ENCODE assay signal across 8 cellular contexts in the genomic region with DNA sequence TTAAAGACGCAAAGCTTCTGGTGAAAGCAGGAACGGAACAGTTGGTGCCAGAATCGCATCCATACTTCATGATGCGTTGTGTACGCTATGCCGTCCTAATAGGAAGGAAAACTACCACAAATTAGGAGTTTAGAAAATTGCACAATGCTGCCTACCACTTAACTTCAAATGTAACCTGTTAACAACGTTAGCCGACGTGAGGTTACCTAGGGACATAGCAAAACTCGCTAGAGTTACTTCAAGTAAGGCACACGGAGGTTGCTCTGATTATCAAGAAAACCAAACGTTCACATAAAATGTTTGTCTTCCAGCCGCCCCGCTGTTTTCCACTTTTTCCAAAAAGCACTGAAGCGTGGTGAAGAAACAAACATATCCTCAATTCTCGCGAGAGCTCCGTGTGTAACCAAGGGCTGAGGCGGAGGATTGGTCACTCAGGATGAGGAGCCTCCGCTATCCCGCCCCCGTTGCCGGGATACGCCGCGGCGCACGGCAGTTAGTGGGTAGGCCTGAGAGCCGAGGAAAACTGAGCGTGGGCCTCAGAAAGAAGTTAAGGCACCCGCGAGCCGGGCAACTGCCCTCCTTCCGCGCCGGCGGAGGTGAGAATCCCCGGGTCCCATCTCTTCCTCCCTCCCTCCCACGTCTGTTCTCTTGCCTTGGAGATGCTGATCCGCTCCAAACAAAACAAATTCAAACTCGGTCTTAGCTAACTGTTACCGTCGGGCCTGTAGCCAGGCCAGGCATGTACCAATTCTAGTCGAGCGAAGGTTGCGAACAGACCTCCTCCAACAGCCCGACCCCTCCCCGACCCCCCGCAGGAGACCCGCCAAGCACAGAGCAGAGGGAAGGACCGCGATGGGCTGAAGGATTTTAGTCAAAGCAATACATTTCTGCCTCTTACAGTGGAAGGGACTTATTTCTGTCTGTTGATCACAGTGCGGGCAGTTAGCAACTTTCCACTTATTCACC. TPM values are rescaled to one million over a fixed set of nuclear protein-coding genes. Genes with fewer than 3 reads are reported as not detected.
DNase-seq lines count a peak whose midpoint lies in the region; ATAC-seq, FAIRE-seq and TF ChIP-seq lines count a peak whose summit lies in the region.

Gene IFT74 (plus strand): TSS at position 492 of the 966 bp plus-strand sequence. CDS start 5,556 bp downstream, outside the sequence.

- H3K4me3 Mint-ChIP-seq in activated CD4-positive, alpha-beta T cell treated with anti-CD3 and anti-CD28 coated beads for 36 hours: peak within 1 kb of the TSS; percentile 88

- H3K4me1 ChIP-seq in kidney (ENCODE audit: control insufficient read depth in 1 of 2, insufficient read depth in 1 of 2, low read depth in 1 of 2, low read length in 2 of 2): peaks cover 0 to 9% of the 10 kb centered on the region in 2 donors

- intact Hi-C loops in activated CD4-positive, alpha-beta T cell treated with anti-CD3 and anti-CD28 coated beads for 36 hours (cut with DNase I, micrococcal nuclease): loop anchor here (1.0 to 5.0 kb wide), 5 partner anchors 9 to 617 kb away; partner anchors contain the start of genes C9orf72 (in 2 of the 2), CAAP1 (in 2 of the 2) and PLAA (in 1 of the 2)
- intact Hi-C loops in kidney (cut with DNase I): no loop called here

- CTCF ChIA-PET in activated CD4-positive, alpha-beta T cell treated with anti-CD3 and anti-CD28 coated beads for 36 hours (lab: Charles Lee): interaction anchor here (0.7 to 1.2 kb wide), 3 partner anchors 20 to 116 kb away, joined by 3 to 4 read pairs (median 3); no protein-coding TSS in a partner anchor

- H3K36me3 ChIP-seq in kidney (ENCODE audit: control insufficient read depth in 1 of 2, insufficient read depth in 2 of 2, low read length in 2 of 2): no peaks in the 10 kb centered on the region

- H3K4me1 Mint-ChIP-seq in activated CD4-positive, alpha-beta T cell treated with anti-CD3 and anti-CD28 coated beads for 36 hours: peaks cover 32% of the 10 kb centered on the region

- FAIRE-seq in kidney (lab: Jason Lieb, UNC): peak; percentile 97

- peak within 1 kb of the TSS; percentile 85 for H3K27ac Mint-ChIP-seq in activated CD4-positive, alpha-beta T cell treated with anti-CD3 and anti-CD28 coated beads for 36 hours

- POLR2A ChIA-PET in activated CD4-positive, alpha-beta T cell treated with anti-CD3 and anti-CD28 coated beads for 36 hours (lab: Charles Lee): interaction anchor here (0.5 to 1.9 kb wide), 4 partner anchors 8 to 411 kb away, joined by 3 to 13 read pairs (median 8); partner anchors contain the start of genes CAAP1 and PLAA

- H3K9ac ChIP-seq in kidney (ENCODE audit: low read length in 2 of 2): peak within 1 kb of the TSS; percentile 85 to 98

- peak within 1 kb of the TSS; percentile 63 to 88 for H3K27ac ChIP-seq in kidney (ENCODE audit: low read depth in 2 of 2, low read length in 2 of 2)

- TF ChIP-seq CTCF in choroid plexus epithelial cell (conservative IDR thresholded peaks at IDR 0.05; ENCODE audit: low read depth, low read length): no peak
- no peak for TF ChIP-seq CTCF in kidney (IDR thresholded peaks at IDR 0.05; ENCODE audit: borderline replicate concordance, extremely low read depth, insufficient read depth)

- no peaks in the 10 kb centered on the region for H3K9me3 Mint-ChIP-seq in activated CD4-positive, alpha-beta T cell treated with anti-CD3 and anti-CD28 coated beads for 36 hours (ENCODE audit: low read depth)

- DNase-seq in AG08396 (ENCODE audit: low spot score) (peak; percentile 98), NCI-H446 (lab: John Stamatoyannopoulos, UW) (peak; percentile 98 to 99), choroid plexus epithelial cell (ENCODE audit: low read depth) (peak; percentile 99), kidney (peak; percentile 99)
- peak; percentile 96 for DNase-seq in activated CD4-positive, alpha-beta T cell treated with anti-CD3 and anti-CD28 coated beads for 36 hours
- peak; percentile 80 to 84 for DNase-seq in stimulated activated CD4-positive, alpha-beta T cell treated with anti-CD3 and anti-CD28 coated beads, Interleukin-15, amount 100 ng/mL, for 1 hour (ENCODE audit: low read depth in 1 of 2, low spot score in 1 of 2)

- peak within 1 kb of the TSS; percentile 80 for H3K4me3 ChIP-seq in choroid plexus epithelial cell (ENCODE audit: low read depth, low read length)
- peak within 1 kb of the TSS; percentile 92 to 97 for H3K4me3 ChIP-seq in kidney (ENCODE audit: low read length in 2 of 2)

- no peaks in the 10 kb centered on the region for H3K9me3 ChIP-seq in kidney (ENCODE audit: control insufficient read depth in 1 of 2, low read length in 2 of 2)

- H3K36me3 Mint-ChIP-seq in activated CD4-positive, alpha-beta T cell treated with anti-CD3 and anti-CD28 coated beads for 36 hours (ENCODE audit: low read depth): no peaks in the 10 kb centered on the region

- peak; percentile 100 for ATAC-seq in GM19025 (IDR thresholded peaks at IDR 0.05; ENCODE audit: low read depth, unreplicated experiment)
- peak; percentile 99 for ATAC-seq in HG03280 (IDR thresholded peaks at IDR 0.05; ENCODE audit: unreplicated experiment)
- ATAC-seq in activated CD4-positive, alpha-beta T cell treated with anti-CD3 and anti-CD28 coated beads for 36 hours: peak; percentile 99

- H3K27me3 Mint-ChIP-seq in activated CD4-positive, alpha-beta T cell treated with anti-CD3 and anti-CD28 coated beads for 36 hours: no peaks in the 10 kb centered on the region

RNA-seq across cellular contexts. Expression of gene IFT74, which starts in this region (rescaled TPM):
- total RNA-seq in activated CD4-positive, alpha-beta T cell treated with anti-CD3 and anti-CD28 coated beads for 36 hours: 10 to 100 TPM; 10.5 to 11.6 TPM
- 23.5 TPM for total RNA-seq in kidney
- 14.1 TPM for polyA plus RNA-seq in kidney (ENCODE audit: insufficient read depth, low read depth, low replicate concordance)

Comparison
In these comparisons a context has a peak if more than half of its experiments do, and no peak if none do; other contexts are left out.
1. Peak in every context shown above with its lines: DNase-seq, ATAC-seq, H3K4me3 ChIP-seq and H3K27ac ChIP-seq.